Comparison of ENCODE assay signal across 8 cellular contexts in the genomic region with DNA sequence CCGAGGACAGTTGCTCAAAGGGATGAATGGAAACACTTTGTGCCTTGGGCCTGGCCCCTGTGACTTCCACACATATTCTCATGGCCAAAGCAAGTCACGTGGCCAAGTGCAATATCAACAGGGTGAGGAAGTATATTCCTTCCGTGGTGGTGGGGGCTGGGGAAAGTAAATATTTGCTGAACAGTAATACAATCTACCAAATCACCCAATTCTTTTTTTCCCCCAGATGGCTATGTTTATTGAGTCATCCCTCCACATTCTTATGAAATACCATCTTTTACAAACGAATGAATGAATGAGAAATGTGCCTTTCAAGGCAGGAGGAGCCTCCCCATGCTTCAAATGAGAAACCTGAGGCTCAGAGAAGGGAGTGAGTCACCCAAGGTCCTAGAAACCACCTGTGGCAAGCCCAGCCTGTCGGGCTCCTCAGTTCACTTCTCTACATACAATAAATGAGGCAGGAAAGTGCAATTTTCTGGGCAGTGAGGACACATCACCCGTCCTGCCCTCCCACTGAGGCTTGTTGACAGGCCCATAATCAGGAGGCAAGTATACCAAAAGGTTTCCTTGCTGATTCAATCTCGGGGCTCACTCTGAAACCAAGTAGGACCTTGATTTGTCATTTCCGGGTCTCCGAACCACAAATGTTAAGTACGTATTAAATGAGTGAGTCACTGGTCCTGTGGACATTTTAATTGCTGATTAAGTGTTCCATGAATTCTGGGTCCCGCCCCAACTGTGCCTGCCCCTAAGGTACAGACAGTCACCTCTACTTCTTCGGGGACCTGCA. TPM values are rescaled to one million over a fixed set of nuclear protein-coding genes. Genes with fewer than 3 reads are reported as not detected.
DNase-seq lines count a peak whose midpoint lies in the region; ATAC-seq and TF ChIP-seq lines count a peak whose summit lies in the region.

No MANE protein-coding gene starts in this region.

- peaks cover 47% of the 10 kb centered on the region for H3K4me1 Mint-ChIP-seq in activated CD4-positive, alpha-beta memory T cell treated with anti-CD3 and anti-CD28 coated beads for 36 hours (ENCODE audit: low read depth)
- peaks cover 2% of the 10 kb centered on the region for H3K4me1 Mint-ChIP-seq in endodermal cell
- peaks cover 10 to 34% (median 16%) of the 10 kb centered on the region in 4 donors for H3K4me1 Mint-ChIP-seq in naive thymus-derived CD8-positive, alpha-beta T cell

- no peaks in the 10 kb centered on the region for H3K4me1 ChIP-seq in endodermal cell (ENCODE audit: control insufficient read depth, insufficient read depth, low read length)

- H3K27ac Mint-ChIP-seq in activated CD4-positive, alpha-beta memory T cell treated with anti-CD3 and anti-CD28 coated beads for 36 hours = peak overlapping the region; percentile 99
- H3K27ac Mint-ChIP-seq in endodermal cell = no peak overlapping the region
- peak overlapping the region; percentile 36 to 92 (median 88) for H3K27ac Mint-ChIP-seq in naive thymus-derived CD8-positive, alpha-beta T cell

- peak overlapping the region; percentile 67 for H3K4me3 Mint-ChIP-seq in activated CD4-positive, alpha-beta memory T cell treated with anti-CD3 and anti-CD28 coated beads for 36 hours
- H3K4me3 Mint-ChIP-seq in endodermal cell = no peak overlapping the region
- H3K4me3 Mint-ChIP-seq in naive thymus-derived CD8-positive, alpha-beta T cell = peak overlapping the region; percentile 8 to 78 (median 65)

- no peak for TF ChIP-seq CTCF in endodermal cell (conservative IDR thresholded peaks at IDR 0.05)

- H3K9me3 Mint-ChIP-seq in activated CD4-positive, alpha-beta memory T cell treated with anti-CD3 and anti-CD28 coated beads for 36 hours = no peaks in the 10 kb centered on the region
- H3K9me3 Mint-ChIP-seq in endodermal cell = peaks cover 8% of the 10 kb centered on the region
- no peaks in the 10 kb centered on the region for H3K9me3 Mint-ChIP-seq in naive thymus-derived CD8-positive, alpha-beta T cell

- H3K36me3 ChIP-seq in endodermal cell (ENCODE audit: control insufficient read depth, insufficient read depth, low read length) = no peaks in the 10 kb centered on the region

- 80 to 81% methylated on average over 7 to 10 of the region's 12 CpGs for WGBS in endodermal cell (ENCODE audit: insufficient coverage in 1 of 2, insufficient read length in 1 of 2), 2 experiments

- no peaks in the 10 kb centered on the region for H3K27me3 ChIP-seq in endodermal cell (ENCODE audit: control insufficient read depth, insufficient read depth, low read length, poor library complexity, severe bottlenecking)

- H3K9ac ChIP-seq in endodermal cell (ENCODE audit: extremely low read depth, low read length, poor library complexity, severe bottlenecking) = no peak overlapping the region

- peaks cover 2% of the 10 kb centered on the region for H3K36me3 Mint-ChIP-seq in activated CD4-positive, alpha-beta memory T cell treated with anti-CD3 and anti-CD28 coated beads for 36 hours
- H3K36me3 Mint-ChIP-seq in endodermal cell (ENCODE audit: low read depth) = no peaks in the 10 kb centered on the region
- H3K36me3 Mint-ChIP-seq in naive thymus-derived CD8-positive, alpha-beta T cell = no peaks in the 10 kb centered on the region

- H3K9me3 ChIP-seq in endodermal cell (ENCODE audit: control insufficient read depth, low read length) = peaks cover 13% of the 10 kb centered on the region

- H3K27me3 Mint-ChIP-seq in activated CD4-positive, alpha-beta memory T cell treated with anti-CD3 and anti-CD28 coated beads for 36 hours = no peaks in the 10 kb centered on the region
- peaks cover 5% of the 10 kb centered on the region for H3K27me3 Mint-ChIP-seq in endodermal cell (ENCODE audit: insufficient read depth)
- H3K27me3 Mint-ChIP-seq in naive thymus-derived CD8-positive, alpha-beta T cell = no peaks in the 10 kb centered on the region

- peak; percentile 93 to 95 for ATAC-seq in naive thymus-derived CD8-positive, alpha-beta T cell
- peak; percentile 93 for ATAC-seq in stimulated activated naive CD8-positive, alpha-beta T cell treated with anti-CD3 and anti-CD28 coated beads, Interleukin-15, Interleukin-2, amounts not matched to agents 100 U/mL and 50 U/mL, for 24 hours
- no peak for ATAC-seq in HG02571 (IDR thresholded peaks at IDR 0.05; ENCODE audit: unreplicated experiment)

- CTCF ChIA-PET in activated CD4-positive, alpha-beta memory T cell treated with anti-CD3 and anti-CD28 coated beads for 36 hours (lab: Charles Lee) = interaction anchor here (4.4 to 5.4 kb wide), 2 partner anchors 12 kb away, joined by 21 to 36 read pairs; no protein-coding TSS in a partner anchor

- H3K4me3 ChIP-seq in endodermal cell (ENCODE audit: low read length) = no peak overlapping the region

- DNase-seq in H4 (ENCODE audit: low spot score) (peak; percentile 97), NCI-H748 (lab: John Stamatoyannopoulos, UW; ENCODE audit: unreplicated experiment) (peak; percentile 78), endodermal cell (peak; percentile 59), hippocampal formation (lab: John Stamatoyannopoulos, UW) (no peak)
- peak; percentile 89 for DNase-seq in activated CD4-positive, alpha-beta memory T cell treated with anti-CD3 and anti-CD28 coated beads for 36 hours
- DNase-seq in naive thymus-derived CD8-positive, alpha-beta T cell = peak in 9 of 10 donors; percentile 12 to 67 (median 32)
- peak; percentile 68 for DNase-seq in stimulated activated naive CD8-positive, alpha-beta T cell treated with anti-CD3 and anti-CD28 coated beads, Interleukin-15, Interleukin-2, amounts not matched to agents 100 U/mL and 50 U/mL, for 24 hours

- POLR2A ChIA-PET in activated CD4-positive, alpha-beta memory T cell treated with anti-CD3 and anti-CD28 coated beads for 36 hours (lab: Charles Lee) = no interaction called here
- POLR2A ChIA-PET in naive thymus-derived CD8-positive, alpha-beta T cell (lab: Charles Lee) = no interaction called here

- intact Hi-C loops in activated CD4-positive, alpha-beta memory T cell treated with anti-CD3 and anti-CD28 coated beads for 36 hours (cut with micrococcal nuclease) = loop anchor here (1.0 kb wide), 8 partner anchors 12 to 425 kb away; partner anchors contain the start of gene TOP1

- no peak overlapping the region for H3K27ac ChIP-seq in endodermal cell (ENCODE audit: low read depth, low read length)

RNA-seq across cellular contexts. Expression of gene TOP1, which starts 25.3 kb away (rescaled TPM):
- 12.7 and 14.3 TPM in 2 replicates for total RNA-seq in H4 (2014; rRNA removed; shearing (Covaris generic))
- total RNA-seq in activated CD4-positive, alpha-beta memory T cell treated with anti-CD3 and anti-CD28 coated beads for 36 hours = 100 to 1,000 TPM; 128 TPM
- total RNA-seq in endodermal cell = 10 to 100 TPM; 78.8 to 82.5 TPM
- polyA plus RNA-seq in endodermal cell (2013, experiment 1 of 2) = 91.0 TPM
- 88.9 TPM for polyA plus RNA-seq in endodermal cell (2013, experiment 2 of 2)
- total RNA-seq in naive thymus-derived CD8-positive, alpha-beta T cell = 10 to 100 TPM; 45.0 to 48.3 TPM
- 10 to 100 TPM in 2 of 3 donors, 1 to 10 TPM in 1; 9.1 to 14.1 (median 10.5) TPM for polyA plus RNA-seq in naive thymus-derived CD8-positive, alpha-beta T cell

Comparison
In these comparisons a context has a peak if more than half of its experiments do, and no peak if none do; other contexts are left out.
1. DNase-seq: peak in H4 (single experiment), NCI-H748 (single experiment), activated CD4-positive, alpha-beta memory T cell treated with anti-CD3 and anti-CD28 coated beads for 36 hours (single experiment), endodermal cell (single experiment), naive thymus-derived CD8-positive, alpha-beta T cell (9 of 10) and stimulated activated naive CD8-positive, alpha-beta T cell treated with anti-CD3 and anti-CD28 coated beads, Interleukin-15, Interleukin-2, amounts not matched to agents 100 U/mL and 50 U/mL, for 24 hours (single experiment); none in hippocampal formation (0 of 2).